Comparison of ENCODE assay signal across 1 cellular context in the genomic region with DNA sequence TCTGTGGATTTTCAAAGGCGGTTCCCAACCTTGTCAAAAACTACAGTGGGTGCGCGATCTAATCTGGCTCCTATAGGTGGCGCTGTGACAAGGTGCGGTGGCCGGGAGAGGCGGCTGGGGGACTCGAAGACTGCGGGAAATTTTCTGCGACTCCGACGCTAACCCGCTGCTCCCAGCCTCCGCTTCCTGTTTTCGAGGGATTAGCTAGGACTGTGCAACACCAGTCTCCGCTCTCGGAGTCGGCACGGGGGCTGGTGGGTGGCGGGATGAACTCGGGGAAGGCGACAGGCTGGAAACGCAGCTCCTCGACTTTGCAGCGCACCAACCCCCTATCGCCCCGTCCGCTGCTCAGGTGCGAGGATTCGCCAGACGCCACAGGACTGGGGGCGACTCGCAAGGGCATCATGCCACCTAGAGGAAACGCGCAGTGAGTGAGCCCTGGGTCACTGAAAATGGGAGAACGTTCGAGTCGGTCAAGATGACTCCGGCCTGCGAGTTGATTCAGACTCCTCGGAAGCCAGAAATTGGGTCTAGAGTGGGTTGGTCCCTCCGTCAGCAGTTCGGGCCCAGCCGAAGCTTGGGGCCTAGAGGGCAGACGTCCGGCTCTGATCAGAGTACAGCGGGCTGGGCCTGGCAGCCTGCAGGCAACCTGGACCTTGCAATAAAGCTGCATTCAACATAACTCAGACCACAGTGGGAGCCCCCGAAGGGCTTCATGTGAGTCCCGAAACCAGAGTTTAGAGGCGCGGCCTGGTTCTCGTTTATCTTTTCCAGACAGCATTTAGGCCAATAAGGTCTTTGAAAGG.
TF ChIP-seq lines count a peak whose summit lies in the region.

No MANE protein-coding gene starts in this region.

TF ChIP-seq in GM12878, 131 proteins besides CTCF, POLR2A, EP300 and RAD21:
- no peak for TF ChIP-seq SRF (IDR thresholded peaks at IDR 0.05; ENCODE audit: low read depth in 2 of 2, low read length in 2 of 2)
- TF ChIP-seq IKZF1 (conservative IDR thresholded peaks at IDR 0.05), result 0 out of 2 replicates have a peak, but pooled peaks have one; percentile 30
- TF ChIP-seq IKZF2 (IDR thresholded peaks at IDR 0.05), result 0 out of 4 replicates have a peak, but pooled peaks have one; percentile 10 to 17
